In genomic region chr2:241967745-241968144, GRCh38 we compare ENCODE assay signal across 31 cellular contexts.
DNase-seq lines count a peak whose midpoint lies in the region; ATAC-seq, FAIRE-seq and TF ChIP-seq lines count a peak whose summit lies in the region.
"Had no signal": no experiment of that assay in that cellular context is flagged by ENCODE, and none has a peak within 500 bp of the region (broad histone marks: within the 10 kb centered on the region; RNA-seq: fewer than 3 reads in every experiment).

No MANE protein-coding gene starts in this region.

- POLR2A ChIA-PET in HepG2 (lab: Yijun Ruan, JAX), result interaction anchor here (0.6 kb wide), 1 partner anchor 253 kb away, joined by 3 read pairs; no protein-coding TSS in a partner anchor

- in situ Hi-C loops in HepG2 (cut with HindIII; ENCODE audit: extremely low pct_ligation_motif_present, low pct_unique_long_range_greater_than_20kb), result no loop called here

- H3K27ac ChIP-seq in right lobe of liver (no peak overlapping the region), HepG2 (ENCODE audit: extremely low read length, insufficient read depth, low read length) (no peak overlapping the region)
- H3K27ac ChIP-seq: prostate gland, tibial artery, vagina had no signal

- no CpG with 5 or more reads among the region's 6 CpGs for WGBS in right lobe of liver (ENCODE audit: insufficient coverage, low coverage, low lambda C conversion rate, missing lambda C conversion rate)
- 84% methylated on average over 6 of the region's 6 CpGs for WGBS in HepG2 (ENCODE audit: low lambda C conversion rate)

- ATAC-seq in right lobe of liver (no peak), HepG2 (no peak), HG03097 (IDR thresholded peaks at IDR 0.05; ENCODE audit: low FRiP score, unreplicated experiment) (no peak), GM18505 (IDR thresholded peaks at IDR 0.05; ENCODE audit: unreplicated experiment) (no peak)
- ATAC-seq: left ventricle myocardium superior; naive thymus-derived CD4-positive, alpha-beta T cell; Right ventricle myocardium inferior; sciatic nerve had no signal

- no TSS peak for BruUV-seq in HepG2 (replicated peaks; lab: Mats Ljungman, UMichigan)

- no peak overlapping the region for H3K27ac Mint-ChIP-seq in glutamatergic neuron (ENCODE audit: unreplicated experiment)
- H3K27ac Mint-ChIP-seq: endodermal cell; mesothelial cell of epicardium; T-helper 2 cell treated with Interferon-gamma antibody and Interleukin-4, amounts not matched to agents 5 μg/mL and 100 μg/mL, for 36 hours had no signal

- no peak overlapping the region for H2AFZ ChIP-seq in HepG2 (ENCODE audit: low read length)

- H3K4me3 Mint-ChIP-seq in glutamatergic neuron (ENCODE audit: unreplicated experiment), result no peak overlapping the region
- H3K4me3 Mint-ChIP-seq: dendritic cell treated with granulocyte-macrophage colony-stimulating factor and Interleukin-4, amounts not matched to agents 40 ng/mL and 50 ng/mL, for 4 days; endodermal cell; mesothelial cell of epicardium; T-helper 2 cell treated with Interferon-gamma antibody and Interleukin-4, amounts not matched to agents 5 μg/mL and 100 μg/mL, for 36 hours had no signal

- TF ChIP-seq CTCF in right lobe of liver (IDR thresholded peaks at IDR 0.05), result no peak
- TF ChIP-seq CTCF in HepG2 (CRISPR knock-in tag; IDR thresholded peaks at IDR 0.05), result no peak
- no peak for TF ChIP-seq CTCF in glutamatergic neuron (IDR thresholded peaks at IDR 0.05; ENCODE audit: partially characterized antibody, unreplicated experiment)

- H3K9ac ChIP-seq in HepG2 (ENCODE audit: insufficient read depth, low read depth, low read length), result no peak overlapping the region

- intact Hi-C loops in right lobe of liver (cut with DNase I), result no loop called here
- intact Hi-C loops in HepG2 (cut with micrococcal nuclease; ENCODE audit: unreplicated experiment), result no loop called here

- H3K4me1 Mint-ChIP-seq in glutamatergic neuron (ENCODE audit: low read depth, unreplicated experiment), result peaks cover 18% of the 10 kb centered on the region
- H3K4me1 Mint-ChIP-seq: endodermal cell had no signal

- TF ChIP-seq EP300 in HepG2 (IDR thresholded peaks at IDR 0.05; ENCODE audit: low read depth in 2 of 2, low read length in 2 of 2) (no peak), HepG2 (CRISPR knock-in tag; IDR thresholded peaks at IDR 0.05; ENCODE audit: borderline replicate concordance) (no peak)

- no peaks in the 10 kb centered on the region for H3K27me3 ChIP-seq in right lobe of liver
- peaks cover 5 to 22% of the 10 kb centered on the region in 2 experiments; a peak in 4 of 5 replicates for H3K27me3 ChIP-seq in HepG2 (ENCODE audit: control insufficient read depth in 1 of 2, insufficient read depth in 2 of 2, low read length in 2 of 2)
- H3K27me3 ChIP-seq: tibial artery, vagina had no signal

- FAIRE-seq in HepG2 (lab: Jason Lieb, UNC), result no peak
- FAIRE-seq: keratinocyte had no signal

- DNase-seq in right lobe of liver (peak in 2 of 3 donors; percentile 12 to 17), HepG2 (ENCODE audit: low spot score) (no peak), NCI-H2171 treated with DMSO at 0.1 percent for 48 hours (lab: John Stamatoyannopoulos, UW) (peak; percentile 39), glutamatergic neuron (peak; percentile 62), NCI-H2196 (lab: John Stamatoyannopoulos, UW; ENCODE audit: unreplicated experiment) (no peak), T-helper 1 cell (no peak)
- DNase-seq: activated CD4-positive, alpha-beta T cell treated with anti-CD3 and anti-CD28 coated beads, Interleukin-2, amount 50 U/mL, for 1 hour; activated gamma-delta T cell treated with Interleukin-2 at 50 U/mL for 16 hours; activated T-cell treated with anti-CD3 and anti-CD28 coated beads, Interleukin-2, amount 50 U/mL, for 24 hours; C1 segment of cervical spinal cord; Caco-2; DMS53; endodermal cell; left ventricle myocardium superior; naive thymus-derived CD4-positive, alpha-beta T cell; NCI-H1048; NCI-H1694 treated with DMSO at 0.1 percent for 48 hours; NCI-H524 treated with DMSO at 0.1 percent for 48 hours; stimulated activated CD4-positive, alpha-beta T cell treated with anti-CD3 and anti-CD28 coated beads, Interleukin-4, amount 100 ng/mL, for 1 hour had no signal

- TF ChIP-seq POLR2A in right lobe of liver (IDR thresholded peaks at IDR 0.05) (no peak), HepG2 (IDR thresholded peaks at IDR 0.05; ENCODE audit: insufficient read depth in 1 of 2, low read depth in 2 of 2, low read length in 2 of 2) (no peak), GM18505 (IDR thresholded peaks at IDR 0.05; ENCODE audit: borderline replicate concordance, extremely low read depth, insufficient read depth, insufficient read length) (no peak)

- H3K4me3 ChIP-seq in right lobe of liver (no peak overlapping the region), HepG2 (replicated peaks in 1 of 3; ENCODE audit: insufficient read depth in 1 of 3, low read depth in 2 of 3, low read length in 3 of 3) (no peak overlapping the region)
- H3K4me3 ChIP-seq: prostate gland, tibial artery, vagina had no signal

- peaks cover under 1% of the 10 kb centered on the region for H3K36me3 Mint-ChIP-seq in glutamatergic neuron (ENCODE audit: unreplicated experiment)

- CTCF ChIA-PET in HepG2 (lab: Yijun Ruan, JAX; ENCODE audit: low intra/inter-chr PET ratio, low total read pairs), result no interaction called here

- no peak for TF ChIP-seq RAD21 in HepG2 (CRISPR knock-in tag; IDR thresholded peaks at IDR 0.05)

- H3K27me3 Mint-ChIP-seq in glutamatergic neuron (ENCODE audit: unreplicated experiment), result peaks cover 4% of the 10 kb centered on the region
- H3K27me3 Mint-ChIP-seq: activated T-cell treated with anti-CD3 and anti-CD28 coated beads, Interleukin-2, amount 50 U/mL, for 24 hours; central memory CD8-positive, alpha-beta T cell; dendritic cell treated with granulocyte-macrophage colony-stimulating factor and Interleukin-4, amounts not matched to agents 40 ng/mL and 50 ng/mL, for 4 days; naive thymus-derived CD4-positive, alpha-beta T cell had no signal

- no peak overlapping the region for H3K4me2 ChIP-seq in HepG2 (ENCODE audit: low read depth, low read length)

- no peaks in the 10 kb centered on the region for H3K9me3 ChIP-seq in right lobe of liver
- H3K9me3 ChIP-seq in HepG2 (ENCODE audit: low read length), result no peaks in the 10 kb centered on the region
- H3K9me3 ChIP-seq: Caco-2, prostate gland, tibial artery, vagina had no signal

- H3K4me1 ChIP-seq in right lobe of liver (no peaks in the 10 kb centered on the region), HepG2 (ENCODE audit: insufficient read depth, low read length) (peaks cover 14% of the 10 kb centered on the region)
- H3K4me1 ChIP-seq: Caco-2, prostate gland, tibial artery, vagina had no signal

- no peaks in the 10 kb centered on the region for H3K36me3 ChIP-seq in right lobe of liver
- no peaks in the 10 kb centered on the region for H3K36me3 ChIP-seq in HepG2 (replicated peaks in 1 of 2; ENCODE audit: control insufficient read depth in 1 of 2, insufficient read depth in 2 of 2, low read length in 2 of 2)
- H3K36me3 ChIP-seq: prostate gland, vagina had no signal

- no peaks in the 10 kb centered on the region for H4K20me1 ChIP-seq in HepG2 (ENCODE audit: insufficient read depth, low read length)

- peaks cover 2% of the 10 kb centered on the region for H3K9me3 Mint-ChIP-seq in glutamatergic neuron (ENCODE audit: unreplicated experiment)
- H3K9me3 Mint-ChIP-seq: activated T-cell treated with anti-CD3 and anti-CD28 coated beads, Interleukin-2, amount 50 U/mL, for 24 hours; central memory CD8-positive, alpha-beta T cell; endodermal cell; mesothelial cell of epicardium; T-helper 2 cell treated with Interferon-gamma antibody and Interleukin-4, amounts not matched to agents 5 μg/mL and 100 μg/mL, for 36 hours had no signal

- H3K79me2 ChIP-seq in HepG2 (ENCODE audit: insufficient read depth, low read length), result no peaks in the 10 kb centered on the region

TF ChIP-seq in HepG2, 621 proteins besides CTCF, POLR2A, EP300 and RAD21 (continues in another document):
- no peak for TF ChIP-seq IRF9 (CRISPR knock-in tag; IDR thresholded peaks at IDR 0.05; ENCODE audit: borderline replicate concordance)
- TF ChIP-seq ZNF101 (CRISPR knock-in tag; IDR thresholded peaks at IDR 0.05; ENCODE audit: borderline replicate concordance, low read depth), result no peak
- TF ChIP-seq ZNF205 (CRISPR knock-in tag; IDR thresholded peaks at IDR 0.05), result no peak
- no peak for TF ChIP-seq DPF2 (CRISPR knock-in tag; IDR thresholded peaks at IDR 0.05; ENCODE audit: borderline replicate concordance, low read depth)
- TF ChIP-seq TBX3 (IDR thresholded peaks at IDR 0.05; ENCODE audit: borderline replicate concordance), result no peak
- TF ChIP-seq IKZF5 (CRISPR knock-in tag; IDR thresholded peaks at IDR 0.05), result no peak
- TF ChIP-seq ASH2L (IDR thresholded peaks at IDR 0.05; ENCODE audit: insufficient read length, low read depth, low read length), result no peak
- no peak for TF ChIP-seq RBFOX2 (IDR thresholded peaks at IDR 0.05; ENCODE audit: low read depth, low read length)
- no peak for TF ChIP-seq ZKSCAN8 (CRISPR knock-in tag; IDR thresholded peaks at IDR 0.05; ENCODE audit: borderline replicate concordance)
- TF ChIP-seq TCF7L2 (IDR thresholded peaks at IDR 0.05; ENCODE audit: low read depth, low read length), result no peak
- no peak for TF ChIP-seq ZNF691 (CRISPR knock-in tag; IDR thresholded peaks at IDR 0.05; ENCODE audit: borderline replicate concordance, low read depth)

Comparison
In these comparisons a context has a peak if more than half of its experiments do, and no peak if none do; other contexts are left out.
1. DNase-seq: peak in right lobe of liver (2 of 3), NCI-H2171 treated with DMSO at 0.1 percent for 48 hours (single experiment) and glutamatergic neuron (single experiment); none in HepG2 (single experiment), NCI-H2196 (single experiment) and T-helper 1 cell (0 of 5).